36 cellular contexts compared by ENCODE assay signal in the genomic region with DNA sequence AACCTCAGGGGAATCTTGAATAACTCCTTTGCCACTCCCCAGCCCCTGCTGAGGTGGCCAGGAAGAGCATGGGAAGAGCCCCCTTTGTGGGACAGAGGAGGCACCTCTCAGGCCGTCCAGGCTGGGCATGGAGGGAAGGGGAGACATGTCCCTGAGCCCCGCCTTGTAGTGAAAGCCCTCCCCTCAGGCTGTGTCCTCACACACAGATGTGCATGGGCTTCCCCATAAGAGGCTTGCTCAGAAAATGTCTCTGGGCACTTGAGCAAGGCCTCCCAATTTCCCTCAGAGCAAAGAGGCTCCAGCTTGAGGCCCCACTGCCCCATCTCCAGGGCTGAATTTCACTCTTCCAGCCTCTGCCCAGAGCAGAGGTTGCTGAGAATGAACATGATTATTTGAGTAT. TPM values are rescaled to one million over a fixed set of nuclear protein-coding genes. Genes with fewer than 3 reads are reported as not detected.
"Had no signal": no experiment of that assay in that cellular context is flagged by ENCODE, and none has a peak within 500 bp of the region (broad histone marks: within the 10 kb centered on the region; RNA-seq: fewer than 3 reads in every experiment).

No MANE protein-coding gene starts in this region.

- H3K4me1 Mint-ChIP-seq: activated T-helper 17 cell treated with anti-CD3 and anti-CD28 coated beads, Interleukin-2, amount 50 U/mL, for 72 hours had no signal

- H3K4me3 ChIP-seq: ascending aorta, cardiac muscle cell, SJCRH30, SK-N-MC had no signal

- ATAC-seq: activated CD8-positive, alpha-beta T cell treated with anti-CD3 and anti-CD28 coated beads for 36 hours; activated T-cell treated with anti-CD3 and anti-CD28 coated beads, Interleukin-2, amount 50 U/mL, for 72 hours; activated T-helper 17 cell treated with anti-CD3 and anti-CD28 coated beads, Interleukin-2, amount 50 U/mL, for 72 hours; Panc1 had no signal

- DNase-seq: activated CD4-positive, alpha-beta T cell treated with anti-CD3 and anti-CD28 coated beads for 1 hour; activated CD4-positive, alpha-beta T cell treated with anti-CD3 and anti-CD28 coated beads for 48 hours; activated CD4-positive, CD25-positive, alpha-beta regulatory T cell; activated CD8-positive, alpha-beta T cell treated with anti-CD3 and anti-CD28 coated beads for 36 hours; activated effector memory CD4-positive, alpha-beta T cell treated with anti-CD3 and anti-CD28 coated beads, Interleukin-2, amount 50 U/mL, for 16 hours; activated naive CD4-positive, alpha-beta T cell treated with Interleukin-2 at 50 U/mL for 16 hours; activated naive CD8-positive, alpha-beta T cell treated with anti-CD3 and anti-CD28 coated beads, Interleukin-2, amount 10 ng/mL, durations not matched to agents 7 days and 5 days; activated T-cell treated with anti-CD3 and anti-CD28 coated beads, Interleukin-2, amount 50 U/mL, for 1 hour; activated T-cell treated with anti-CD3 and anti-CD28 coated beads, Interleukin-2, amount 50 U/mL, for 72 hours; amygdala; NCI-H1105; NCI-H1417 treated with DMSO at 0.1 percent for 48 hours; NCI-H187 treated with DMSO at 0.1 percent for 48 hours; NCI-H2081; NCI-H2171 treated with DMSO at 0.1 percent for 48 hours; NCI-H2227 treated with DMSO at 0.1 percent for 48 hours; NCI-H446 treated with DMSO at 0.1 percent for 48 hours; NCI-H524; NCI-H69; SHP77; SJCRH30; T1000; WERI-Rb-1 had no signal

- H3K9me3 ChIP-seq: ascending aorta, SJCRH30 had no signal

- H3K36me3 ChIP-seq: ascending aorta, cardiac muscle cell, SJCRH30, WERI-Rb-1 had no signal

- H3K9me3 Mint-ChIP-seq: activated CD8-positive, alpha-beta T cell treated with anti-CD3 and anti-CD28 coated beads for 36 hours; activated naive CD4-positive, alpha-beta T cell treated with anti-CD3 and anti-CD28 coated beads, Interleukin-2, amount 50 U/mL, for 24 hours; activated T-helper 17 cell treated with anti-CD3 and anti-CD28 coated beads, Interleukin-2, amount 50 U/mL, for 72 hours; central memory CD8-positive, alpha-beta T cell had no signal

- H3K4me3 Mint-ChIP-seq: activated CD8-positive, alpha-beta T cell treated with anti-CD3 and anti-CD28 coated beads for 36 hours; activated naive CD4-positive, alpha-beta T cell treated with anti-CD3 and anti-CD28 coated beads, Interleukin-2, amount 50 U/mL, for 24 hours; activated naive CD8-positive, alpha-beta T cell treated with anti-CD3 and anti-CD28 coated beads, Interleukin-2, amount 10 ng/mL, durations not matched to agents 7 days and 5 days; activated T-cell treated with anti-CD3 and anti-CD28 coated beads, Interleukin-2, amount 50 U/mL, for 72 hours; activated T-helper 17 cell treated with anti-CD3 and anti-CD28 coated beads, Interleukin-2, amount 50 U/mL, for 72 hours; central memory CD8-positive, alpha-beta T cell had no signal

- H3K27me3 Mint-ChIP-seq: activated CD8-positive, alpha-beta T cell treated with anti-CD3 and anti-CD28 coated beads for 36 hours; activated naive CD4-positive, alpha-beta T cell treated with anti-CD3 and anti-CD28 coated beads, Interleukin-2, amount 50 U/mL, for 24 hours had no signal

- H3K27ac ChIP-seq: ascending aorta, SJCRH30, SK-N-MC, WERI-Rb-1 had no signal

- H3K27ac Mint-ChIP-seq: activated CD8-positive, alpha-beta T cell treated with anti-CD3 and anti-CD28 coated beads for 36 hours; activated naive CD4-positive, alpha-beta T cell treated with anti-CD3 and anti-CD28 coated beads, Interleukin-2, amount 50 U/mL, for 24 hours; activated naive CD8-positive, alpha-beta T cell treated with anti-CD3 and anti-CD28 coated beads, Interleukin-2, amount 10 ng/mL, durations not matched to agents 7 days and 5 days; activated T-cell treated with anti-CD3 and anti-CD28 coated beads, Interleukin-2, amount 50 U/mL, for 72 hours; activated T-helper 17 cell treated with anti-CD3 and anti-CD28 coated beads, Interleukin-2, amount 50 U/mL, for 72 hours had no signal

- H3K36me3 Mint-ChIP-seq: activated naive CD4-positive, alpha-beta T cell treated with anti-CD3 and anti-CD28 coated beads, Interleukin-2, amount 50 U/mL, for 24 hours had no signal

- H3K27me3 ChIP-seq: ascending aorta, cardiac muscle cell, SJCRH30 had no signal

- H3K4me1 ChIP-seq: ascending aorta, SJCRH30 had no signal

RNA-seq across cellular contexts. Expression of a gene that starts 3.8 kb away (rescaled TPM):
- total RNA-seq: activated CD8-positive, alpha-beta memory T cell treated with anti-CD3 and anti-CD28 coated beads for 36 hours; activated CD8-positive, alpha-beta T cell treated with anti-CD3 and anti-CD28 coated beads for 36 hours; activated naive CD8-positive, alpha-beta T cell treated with anti-CD3 and anti-CD28 coated beads, Interleukin-2, amount 10 ng/mL, durations not matched to agents 7 days and 5 days; activated T-cell treated with anti-CD3 and anti-CD28 coated beads, Interleukin-2, amount 50 U/mL, for 72 hours; activated T-helper 17 cell treated with anti-CD3 and anti-CD28 coated beads, Interleukin-2, amount 50 U/mL, for 72 hours; ascending aorta; LHCN-M2; M059J; RPMI7951; T-helper 1 cell treated with Interleukin-12 subunit alpha and Interleukin-12 subunit beta and Interleukin-4 antibody, amounts not matched to agents 30 ng/mL and 1 ng/mL, for 36 hours; T-helper 2 cell treated with Interferon-gamma antibody and Interleukin-4, amounts not matched to agents 100 ng/mL and 5 ng/mL, for 36 hours had no signal
